In genomic region chr3:29156071-29156715, GRCh38 we compare ENCODE assay signal across 15 cellular contexts.
DNase-seq lines count a peak whose midpoint lies in the region; ATAC-seq and TF ChIP-seq lines count a peak whose summit lies in the region.
"Had no signal": no experiment of that assay in that cellular context is flagged by ENCODE, and none has a peak within 500 bp of the region (broad histone marks: within the 10 kb centered on the region; RNA-seq: fewer than 3 reads in every experiment).

No MANE protein-coding gene starts in this region.

- H3K4me3 ChIP-seq in fibroblast of pulmonary artery (replicated peaks; ENCODE audit: low read depth, low read length) (no peak overlapping the region), skeletal muscle tissue (ENCODE audit: low read length in 3 of 3) (no peak overlapping the region), Caco-2 (ENCODE audit: low read depth, low read length) (no peak overlapping the region)
- H3K4me3 ChIP-seq: spleen, suprapubic skin had no signal

- no peak for ATAC-seq in HG03159 (IDR thresholded peaks at IDR 0.05; ENCODE audit: unreplicated experiment)
- ATAC-seq: CD8-positive, alpha-beta T cell; left ventricle myocardium superior; PC-3 had no signal

- DNase-seq in NCI-H2196 (lab: John Stamatoyannopoulos, UW; ENCODE audit: unreplicated experiment) (peak; percentile 18), NCI-H2196 treated with DMSO at 0.1 percent for 48 hours (lab: John Stamatoyannopoulos, UW; ENCODE audit: unreplicated experiment) (no peak), NCI-H524 treated with DMSO at 0.1 percent for 48 hours (lab: John Stamatoyannopoulos, UW) (peak; percentile 90), fibroblast of pulmonary artery (ENCODE audit: low read depth) (peak; percentile 19), Caco-2 (no peak), medulla oblongata (ENCODE audit: extremely low spot score) (no peak)
- DNase-seq: activated CD4-positive, CD25-positive, alpha-beta regulatory T cell treated with anti-CD3 and anti-CD28 coated beads, Interleukin-2, amount 50 U/mL, for 72 hours; CD8-positive, alpha-beta T cell; erythroblast; left ventricle myocardium superior; PC-3; spleen had no signal

- H3K4me3 Mint-ChIP-seq in Caco-2 (ENCODE audit: unreplicated experiment) = no peak overlapping the region
- H3K4me3 Mint-ChIP-seq: CD8-positive, alpha-beta T cell had no signal

- peaks cover 1% of the 10 kb centered on the region for H3K27me3 Mint-ChIP-seq in Caco-2 (ENCODE audit: insufficient read depth, unreplicated experiment)

- H3K9me3 ChIP-seq in skeletal muscle tissue (ENCODE audit: control insufficient read depth in 3 of 3, low read length in 3 of 3) (no peaks in the 10 kb centered on the region), Caco-2 (no peaks in the 10 kb centered on the region)
- H3K9me3 ChIP-seq: spleen, suprapubic skin had no signal

- no peak overlapping the region for H3K27ac Mint-ChIP-seq in Caco-2 (ENCODE audit: unreplicated experiment)
- H3K27ac Mint-ChIP-seq: CD8-positive, alpha-beta T cell had no signal

- H3K36me3 ChIP-seq in skeletal muscle tissue (ENCODE audit: control insufficient read depth in 3 of 3, insufficient read depth in 3 of 3, low read length in 3 of 3) = no peaks in the 10 kb centered on the region
- H3K36me3 ChIP-seq in Caco-2 (ENCODE audit: control insufficient read depth, insufficient read depth, low read length) = no peaks in the 10 kb centered on the region
- H3K36me3 ChIP-seq: spleen, suprapubic skin had no signal

- H3K4me1 ChIP-seq in skeletal muscle tissue (ENCODE audit: control insufficient read depth in 3 of 3, insufficient read depth in 3 of 3, low read length in 3 of 3) = no peaks in the 10 kb centered on the region
- no peaks in the 10 kb centered on the region for H3K4me1 ChIP-seq in Caco-2
- H3K4me1 ChIP-seq: suprapubic skin had no signal

- POLR2A ChIA-PET in Caco-2 (lab: Charles Lee) = no interaction called here

- H3K27me3 ChIP-seq in skeletal muscle tissue (ENCODE audit: control insufficient read depth in 3 of 3, insufficient read depth in 3 of 3, low read length in 3 of 3) (no peaks in the 10 kb centered on the region), Caco-2 (replicated peaks; ENCODE audit: control insufficient read depth, insufficient read depth, low read length) (no peaks in the 10 kb centered on the region)
- H3K27me3 ChIP-seq: spleen, suprapubic skin had no signal

- intact Hi-C loops in Caco-2 (cut with micrococcal nuclease; ENCODE audit: unreplicated experiment) = loop anchor here (1.0 kb wide), 1 partner anchor 31 kb away; no protein-coding TSS in a partner anchor

- TF ChIP-seq CTCF in fibroblast of pulmonary artery (IDR thresholded peaks at IDR 0.05; ENCODE audit: low read length, missing control alignments) = no peak
- TF ChIP-seq CTCF in Caco-2 (IDR thresholded peaks at IDR 0.05; ENCODE audit: insufficient read depth in 1 of 2, low read depth in 1 of 2, low read length in 1 of 2, severe bottlenecking in 1 of 2, unreplicated experiment in 1 of 2) = no peak

- peak overlapping the region; percentile 16 for H3K27ac ChIP-seq in skeletal muscle tissue (ENCODE audit: low read depth, low read length)
- H3K27ac ChIP-seq: suprapubic skin had no signal

- H3K4me1 Mint-ChIP-seq in Caco-2 (ENCODE audit: low read depth, unreplicated experiment) = peaks cover 3% of the 10 kb centered on the region

- CTCF ChIA-PET in Caco-2 (lab: Charles Lee) = no interaction called here

- no peaks in the 10 kb centered on the region for H3K36me3 Mint-ChIP-seq in Caco-2 (ENCODE audit: insufficient read depth, unreplicated experiment)
- H3K36me3 Mint-ChIP-seq: CD8-positive, alpha-beta T cell had no signal

- peaks cover 4% of the 10 kb centered on the region for H3K9me3 Mint-ChIP-seq in Caco-2 (ENCODE audit: unreplicated experiment)

- no peak overlapping the region for H3K9ac ChIP-seq in skeletal muscle tissue (ENCODE audit: low read depth in 1 of 3, low read length in 3 of 3)

- BruUV-seq in Caco-2 (replicated peaks; lab: Mats Ljungman, UMichigan) = no TSS peak

Comparison
In these comparisons a context has a peak if more than half of its experiments do, and no peak if none do; other contexts are left out.
1. DNase-seq: peak in NCI-H2196 (single experiment), NCI-H524 treated with DMSO at 0.1 percent for 48 hours (single experiment) and fibroblast of pulmonary artery (single experiment); none in NCI-H2196 treated with DMSO at 0.1 percent for 48 hours (single experiment), Caco-2 (0 of 2) and medulla oblongata (single experiment).